Comparison of ENCODE assay signal across 2 cellular contexts in genomic region chr6:34534146-34534545, GRCh38.
TF ChIP-seq lines count a peak whose summit lies in the region.

No MANE protein-coding gene starts in this region.

TF ChIP-seq in IMR-90, 13 proteins besides CTCF, POLR2A, EP300 and RAD21:
- no peak for TF ChIP-seq MAZ (IDR thresholded peaks at IDR 0.05; ENCODE audit: borderline replicate concordance, low read depth, low read length)
- no peak for TF ChIP-seq RFX5 (IDR thresholded peaks at IDR 0.05; ENCODE audit: low read depth, low read length)
- no peak for TF ChIP-seq USF2 (IDR thresholded peaks at IDR 0.05; ENCODE audit: low read depth, low read length)
- TF ChIP-seq MXI1 (IDR thresholded peaks at IDR 0.05; ENCODE audit: borderline replicate concordance, low read depth, low read length) = no peak
- TF ChIP-seq FOS (IDR thresholded peaks at IDR 0.05; ENCODE audit: low read depth, low read length) = no peak
- no peak for TF ChIP-seq NFE2L2 (IDR thresholded peaks at IDR 0.05; ENCODE audit: low read depth, low read length)
- no peak for TF ChIP-seq CEBPB (IDR thresholded peaks at IDR 0.05; ENCODE audit: low read depth, low read length)
- no peak for TF ChIP-seq ELK1 (IDR thresholded peaks at IDR 0.05; ENCODE audit: borderline replicate concordance, low read depth, low read length)
- TF ChIP-seq CHD1 (IDR thresholded peaks at IDR 0.05; ENCODE audit: low read depth, low read length) = no peak
- no peak for TF ChIP-seq BHLHE40 (IDR thresholded peaks at IDR 0.05; ENCODE audit: low read depth, low read length)
- TF ChIP-seq MAFK (IDR thresholded peaks at IDR 0.05; ENCODE audit: low read depth, low read length) = no peak
TF ChIP-seq in IMR-90: peak in this region for 0.

TF ChIP-seq in H1, 55 proteins besides CTCF, POLR2A, EP300 and RAD21:
- TF ChIP-seq SP4 (IDR thresholded peaks at IDR 0.05; ENCODE audit: low read length) (no peak), TAF1 (IDR thresholded peaks at IDR 0.05; ENCODE audit: low read depth, low read length) (no peak), SP1 (IDR thresholded peaks at IDR 0.05; ENCODE audit: low read depth, low read length) (no peak), RXRA (IDR thresholded peaks at IDR 0.05; ENCODE audit: insufficient read depth, low read depth, low read length) (no peak), KDM5A (IDR thresholded peaks at IDR 0.05; ENCODE audit: low read length) (no peak), SIN3A (conservative IDR thresholded peaks at IDR 0.05 in 1 of 2, IDR thresholded peaks at IDR 0.05 in 1 of 2; ENCODE audit: low read depth in 1 of 2, low read length in 2 of 2) (no peak), CHD2 (IDR thresholded peaks at IDR 0.05; ENCODE audit: low read length) (no peak), YY1 (IDR thresholded peaks at IDR 0.05; ENCODE audit: low read depth, low read length) (no peak), TAF7 (optimal IDR thresholded peaks at IDR 0.05; ENCODE audit: borderline replicate concordance, low read depth, low read length) (no peak), SIX5 (IDR thresholded peaks at IDR 0.05; ENCODE audit: low read depth, low read length) (no peak), ATF2 (IDR thresholded peaks at IDR 0.05; ENCODE audit: low read length) (no peak), FOSL1 (IDR thresholded peaks at IDR 0.05; ENCODE audit: insufficient read depth, low read depth, low read length) (no peak), POU5F1 (IDR thresholded peaks at IDR 0.05; ENCODE audit: low read depth, low read length) (no peak), GABPA (IDR thresholded peaks at IDR 0.05; ENCODE audit: borderline replicate concordance, insufficient read depth, low read length) (no peak), POLR2AphosphoS5 (IDR thresholded peaks at IDR 0.05; ENCODE audit: low read depth, low read length) (no peak), HDAC6 (IDR thresholded peaks at IDR 0.05; ENCODE audit: low read depth, low read length) (no peak), CHD7 (IDR thresholded peaks at IDR 0.05; ENCODE audit: insufficient replicate concordance, low read length) (no peak)
